9 cellular contexts compared by ENCODE assay signal in the genomic region with DNA sequence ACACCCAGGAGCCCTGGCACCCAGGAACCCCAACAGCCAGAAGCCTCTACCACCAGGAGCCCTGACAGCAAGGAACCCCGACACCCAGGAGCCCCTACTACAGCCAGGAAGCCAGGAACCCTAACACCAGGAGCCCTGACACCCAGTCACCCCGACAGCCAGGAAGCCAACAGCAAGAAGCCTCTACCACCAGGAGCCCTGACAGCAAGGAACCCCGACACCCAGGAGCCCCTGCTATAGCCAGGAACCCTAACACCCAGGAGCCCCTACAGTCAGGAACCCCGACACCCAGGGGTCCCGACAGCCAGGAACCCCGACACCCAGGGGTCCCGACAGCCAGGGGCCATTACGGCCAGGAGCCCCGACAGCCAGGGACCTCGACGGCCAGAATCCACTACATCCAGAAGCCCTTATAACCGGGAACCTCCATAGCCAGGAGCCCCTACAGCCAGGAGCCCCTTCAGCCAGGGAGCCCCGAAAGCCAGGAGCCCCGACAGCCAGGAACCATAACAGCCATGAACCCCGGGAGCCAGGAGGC. TPM values are rescaled to one million over a fixed set of nuclear protein-coding genes. Genes with fewer than 3 reads are reported as not detected.
DNase-seq lines count a peak whose midpoint lies in the region; ATAC-seq and TF ChIP-seq lines count a peak whose summit lies in the region.
"Had no signal": no experiment of that assay in that cellular context is flagged by ENCODE, and none has a peak within 500 bp of the region (broad histone marks: within the 10 kb centered on the region; RNA-seq: fewer than 3 reads in every experiment).

No MANE protein-coding gene starts in this region.

- intact Hi-C loops in left lung (cut with DNase I), result no loop called here
- intact Hi-C loops in tibial artery (cut with DNase I; ENCODE audit: low total_unique reads), result loop anchor here (2.0 to 10.0 kb wide), 2 partner anchors 25 to 161 kb away; a partner anchor contains a TSS

- H3K36me3 Mint-ChIP-seq in CD8-positive, alpha-beta memory T cell, result peaks cover 0 to 11% (median 3%) of the 10 kb centered on the region in 3 donors
- peaks cover 3% of the 10 kb centered on the region for H3K36me3 Mint-ChIP-seq in activated naive CD8-positive, alpha-beta T cell treated with anti-CD3 and anti-CD28 coated beads, Interleukin-2, amount 10 ng/mL, durations not matched to agents 7 days and 5 days

- peak overlapping the region; percentile 87 to 98 (median 91) for H3K4me3 Mint-ChIP-seq in CD8-positive, alpha-beta memory T cell
- H3K4me3 Mint-ChIP-seq in activated naive CD8-positive, alpha-beta T cell treated with anti-CD3 and anti-CD28 coated beads, Interleukin-2, amount 10 ng/mL, durations not matched to agents 7 days and 5 days, result peak overlapping the region; percentile 93

- CTCF ChIA-PET in CD8-positive, alpha-beta memory T cell (lab: Charles Lee), result interaction anchor here (0.8 to 6.6 kb wide), 3 partner anchors 8 to 249 kb away, joined by 3 to 65 read pairs (median 5); a partner anchor contains a TSS

- no peak for DNase-seq in CD8-positive, alpha-beta memory T cell
- no peak for DNase-seq in activated naive CD8-positive, alpha-beta T cell treated with anti-CD3 and anti-CD28 coated beads, Interleukin-2, amount 10 ng/mL, durations not matched to agents 7 days and 5 days
- DNase-seq in left lung (no peak), tibial artery (no peak), CD1c-positive myeloid dendritic cell (ENCODE audit: extremely low spot score) (no peak), hepatic stellate cell (ENCODE audit: low spot score) (no peak)

- H3K27ac Mint-ChIP-seq in CD8-positive, alpha-beta memory T cell, result peak overlapping the region in 6 of 8 donors; percentile 47 to 97 (median 78)
- H3K27ac Mint-ChIP-seq in activated naive CD8-positive, alpha-beta T cell treated with anti-CD3 and anti-CD28 coated beads, Interleukin-2, amount 10 ng/mL, durations not matched to agents 7 days and 5 days, result peak overlapping the region; percentile 81

- peak overlapping the region; percentile 70 for H3K27ac ChIP-seq in CD8-positive, alpha-beta memory T cell (ENCODE audit: low read depth, low read length)
- H3K27ac ChIP-seq in left lung (peak overlapping the region; percentile 85 to 86), tibial artery (peak overlapping the region; percentile 76 to 84)

- H3K9me3 ChIP-seq in CD8-positive, alpha-beta memory T cell (ENCODE audit: low read length), result no peaks in the 10 kb centered on the region
- H3K9me3 ChIP-seq in left lung, result no peaks in the 10 kb centered on the region
- no peaks in the 10 kb centered on the region for H3K9me3 ChIP-seq in tibial artery

- peaks cover 34% of the 10 kb centered on the region for H3K4me1 ChIP-seq in CD8-positive, alpha-beta memory T cell (ENCODE audit: insufficient read depth, low read length)
- peaks cover 19 to 44% of the 10 kb centered on the region in 2 donors for H3K4me1 ChIP-seq in left lung
- H3K4me1 ChIP-seq in tibial artery, result peaks cover 0 to 40% (median 24%) of the 10 kb centered on the region in 4 donors

- TF ChIP-seq CTCF in left lung (IDR thresholded peaks at IDR 0.05), result no peak
- no peak for TF ChIP-seq CTCF in tibial artery (IDR thresholded peaks at IDR 0.05)

- peaks cover 3% of the 10 kb centered on the region for H3K27me3 ChIP-seq in CD8-positive, alpha-beta memory T cell (ENCODE audit: insufficient read depth, low read length, poor library complexity, severe bottlenecking)
- H3K27me3 ChIP-seq in left lung (peaks cover 0 to 3% of the 10 kb centered on the region in 2 donors), tibial artery (no peaks in the 10 kb centered on the region)

- ATAC-seq in HG02870 (IDR thresholded peaks at IDR 0.05; ENCODE audit: unreplicated experiment), result peak; percentile 18
- peak; percentile 2 for ATAC-seq in activated naive CD8-positive, alpha-beta T cell treated with anti-CD3 and anti-CD28 coated beads, Interleukin-2, amount 10 ng/mL, durations not matched to agents 7 days and 5 days (ENCODE audit: low read depth)
- no peak for ATAC-seq in left lung
- ATAC-seq in HG02759 (IDR thresholded peaks at IDR 0.05; ENCODE audit: unreplicated experiment), result no peak

- H3K4me1 Mint-ChIP-seq in CD8-positive, alpha-beta memory T cell, result peaks cover 31 to 45% (median 42%) of the 10 kb centered on the region in 3 donors
- peaks cover 26% of the 10 kb centered on the region for H3K4me1 Mint-ChIP-seq in activated naive CD8-positive, alpha-beta T cell treated with anti-CD3 and anti-CD28 coated beads, Interleukin-2, amount 10 ng/mL, durations not matched to agents 7 days and 5 days

- no peaks in the 10 kb centered on the region for H3K9me3 Mint-ChIP-seq in CD8-positive, alpha-beta memory T cell
- no peaks in the 10 kb centered on the region for H3K9me3 Mint-ChIP-seq in activated naive CD8-positive, alpha-beta T cell treated with anti-CD3 and anti-CD28 coated beads, Interleukin-2, amount 10 ng/mL, durations not matched to agents 7 days and 5 days

- POLR2A ChIA-PET in CD8-positive, alpha-beta memory T cell (lab: Charles Lee), result interaction anchor here (2.9 kb wide), 1 partner anchor 25 kb away, joined by 69 read pairs; a partner anchor contains a TSS
- POLR2A ChIA-PET in activated naive CD8-positive, alpha-beta T cell treated with anti-CD3 and anti-CD28 coated beads, Interleukin-2, amount 10 ng/mL, durations not matched to agents 7 days and 5 days (lab: Charles Lee), result interaction anchor here (1.0 to 5.4 kb wide), 4 partner anchors 8 to 668 kb away, joined by 3 to 104 read pairs (median 4); a partner anchor contains a TSS

- H3K27me3 Mint-ChIP-seq in CD8-positive, alpha-beta memory T cell, result peaks cover 12 to 22% of the 10 kb centered on the region in 2 donors
- peaks cover 15% of the 10 kb centered on the region for H3K27me3 Mint-ChIP-seq in activated naive CD8-positive, alpha-beta T cell treated with anti-CD3 and anti-CD28 coated beads, Interleukin-2, amount 10 ng/mL, durations not matched to agents 7 days and 5 days

- no peaks in the 10 kb centered on the region for H3K36me3 ChIP-seq in CD8-positive, alpha-beta memory T cell (ENCODE audit: insufficient read depth, low read length)
- H3K36me3 ChIP-seq in left lung (no peaks in the 10 kb centered on the region), tibial artery (no peaks in the 10 kb centered on the region)

- H3K4me3 ChIP-seq in CD8-positive, alpha-beta memory T cell (ENCODE audit: low read length), result peak overlapping the region; percentile 73
- H3K4me3 ChIP-seq in left lung (peak overlapping the region; percentile 98 to 100), tibial artery (peak overlapping the region; percentile 88 to 92)

RNA-seq across cellular contexts. Expression of a gene that starts 0.4 kb away (rescaled TPM):
- total RNA-seq in CD8-positive, alpha-beta memory T cell, result 100 to 1,000 TPM; 155 to 169 TPM
- 78.6 TPM for polyA plus RNA-seq in CD8-positive, alpha-beta memory T cell
- total RNA-seq in activated naive CD8-positive, alpha-beta T cell treated with anti-CD3 and anti-CD28 coated beads, Interleukin-2, amount 10 ng/mL, durations not matched to agents 7 days and 5 days, result 10 to 100 TPM; 55.5 to 60.2 TPM
- total RNA-seq in left lung, result 10 to 100 TPM; 67.3 to 88.6 TPM

RNA-seq across cellular contexts. Expression of a gene that starts 25.1 kb away (rescaled TPM):
- total RNA-seq in CD8-positive, alpha-beta memory T cell, result 1 to 10 TPM; 5.7 to 6.7 TPM
- polyA plus RNA-seq in CD8-positive, alpha-beta memory T cell, result 24.6 TPM
- 1 to 10 TPM; 6.0 to 6.6 TPM for total RNA-seq in activated naive CD8-positive, alpha-beta T cell treated with anti-CD3 and anti-CD28 coated beads, Interleukin-2, amount 10 ng/mL, durations not matched to agents 7 days and 5 days
- 1 to 10 TPM; 2.0 to 5.4 TPM for total RNA-seq in left lung
- total RNA-seq: HT1080 had no signal

Comparison
In these comparisons a context has a peak if more than half of its experiments do, and no peak if none do; other contexts are left out.
1. ATAC-seq: peak in HG02870 (single experiment) and activated naive CD8-positive, alpha-beta T cell treated with anti-CD3 and anti-CD28 coated beads, Interleukin-2, amount 10 ng/mL, durations not matched to agents 7 days and 5 days (single experiment); none in left lung (single experiment) and HG02759 (single experiment).
2. Peak in every context shown above with its lines, with median percentiles within 50 percentile points of each other: H3K27ac ChIP-seq and H3K4me3 ChIP-seq.